In genomic region chr7:95690367-95690947, GRCh38 we compare ENCODE assay signal across 8 cellular contexts.
A peak's percentile ranks its signal among the peaks of the same experiment; 100 is the strongest.
DNase-seq lines count a peak whose midpoint lies in the region; TF ChIP-seq lines count a peak whose summit lies in the region.

No MANE protein-coding gene starts in this region.

- peak overlapping the region; percentile 20; the same call in 1 of the 2 replicates for H3K4me3 ChIP-seq in MM.1S (ENCODE audit: low read length)

- H3K9ac ChIP-seq in MM.1S (ENCODE audit: low read length), result no peak overlapping the region

- no peaks in the 10 kb centered on the region for H3K9me2 ChIP-seq in MM.1S (replicated peaks; ENCODE audit: insufficient read depth, low read length)

- H3K4me1 Mint-ChIP-seq in activated CD4-positive, alpha-beta T cell treated with anti-CD3 and anti-CD28 coated beads, Interleukin-2, amount 10 ng/mL, durations not matched to agents 7 days and 5 days, result peaks cover 4% of the 10 kb centered on the region
- peaks cover 10% of the 10 kb centered on the region for H3K4me1 Mint-ChIP-seq in nephron

- H3K27me3 Mint-ChIP-seq in activated CD4-positive, alpha-beta T cell treated with anti-CD3 and anti-CD28 coated beads, Interleukin-2, amount 10 ng/mL, durations not matched to agents 7 days and 5 days, result peaks cover 8% of the 10 kb centered on the region
- no peaks in the 10 kb centered on the region for H3K27me3 Mint-ChIP-seq in nephron (ENCODE audit: low read depth)

- DNase-seq in activated CD4-positive, alpha-beta T cell treated with anti-CD3 and anti-CD28 coated beads, Interleukin-2, amount 10 ng/mL, durations not matched to agents 7 days and 5 days, result peak; percentile 29
- no peak for DNase-seq in activated CD4-positive, alpha-beta T cell treated with anti-CD3 and anti-CD28 coated beads for 1 hour
- DNase-seq in HCEC 1CT (peak; percentile 36), MM.1S (peak; percentile 51), SHP77 treated with DMSO at 0.1 percent for 48 hours (lab: John Stamatoyannopoulos, UW) (peak; percentile 78), fibroblast of gingiva (ENCODE audit: low read depth) (peak; percentile 32)
- DNase-seq in stimulated activated CD4-positive, alpha-beta T cell treated with anti-CD3 and anti-CD28 coated beads, Interleukin-12 subunit alpha, Interleukin-12 subunit beta, amount 100 ng/mL, for 4 hours, result no peak

- H3K36me3 ChIP-seq in MM.1S (replicated peaks; ENCODE audit: insufficient read depth, low read length), result no peaks in the 10 kb centered on the region

- CTCF ChIA-PET in activated CD4-positive, alpha-beta T cell treated with anti-CD3 and anti-CD28 coated beads, Interleukin-2, amount 10 ng/mL, durations not matched to agents 7 days and 5 days (lab: Charles Lee), result interaction anchor here (0.5 to 2.3 kb wide), 8 partner anchors 11 to 393 kb away, joined by 3 to 7 read pairs (median 4); no protein-coding TSS in a partner anchor

- POLR2A ChIA-PET in activated CD4-positive, alpha-beta T cell treated with anti-CD3 and anti-CD28 coated beads, Interleukin-2, amount 10 ng/mL, durations not matched to agents 7 days and 5 days (lab: Charles Lee), result no interaction called here

- no peaks in the 10 kb centered on the region for H4K20me1 ChIP-seq in MM.1S (ENCODE audit: insufficient read depth, low read length)

- H3K4me3 Mint-ChIP-seq in activated CD4-positive, alpha-beta T cell treated with anti-CD3 and anti-CD28 coated beads, Interleukin-2, amount 10 ng/mL, durations not matched to agents 7 days and 5 days, result no peak overlapping the region
- peak overlapping the region; percentile 7 to 27 (median 9) for H3K4me3 Mint-ChIP-seq in nephron

- no peaks in the 10 kb centered on the region for H3K9me3 Mint-ChIP-seq in activated CD4-positive, alpha-beta T cell treated with anti-CD3 and anti-CD28 coated beads, Interleukin-2, amount 10 ng/mL, durations not matched to agents 7 days and 5 days
- no peaks in the 10 kb centered on the region for H3K9me3 Mint-ChIP-seq in nephron

- no peaks in the 10 kb centered on the region for H3K79me2 ChIP-seq in MM.1S (ENCODE audit: low read length)

- H3K27ac Mint-ChIP-seq in activated CD4-positive, alpha-beta T cell treated with anti-CD3 and anti-CD28 coated beads, Interleukin-2, amount 10 ng/mL, durations not matched to agents 7 days and 5 days, result no peak overlapping the region
- peak overlapping the region; percentile 20 to 57 (median 41) for H3K27ac Mint-ChIP-seq in nephron

- no peaks in the 10 kb centered on the region for H3K9me3 ChIP-seq in MM.1S (replicated peaks; ENCODE audit: insufficient read depth, low read length)

- peak; percentile 66 for TF ChIP-seq CTCF in MM.1S (IDR thresholded peaks at IDR 0.05; ENCODE audit: low read length)
- TF ChIP-seq CTCF in nephron (IDR thresholded peaks at IDR 0.05; ENCODE audit: unreplicated experiment in 3 of 3), result peak; percentile 67 to 78 (median 73)

- H2AFZ ChIP-seq in MM.1S (ENCODE audit: low read length), result peak overlapping the region; percentile 67

- no peaks in the 10 kb centered on the region for H3F3A ChIP-seq in MM.1S (ENCODE audit: insufficient read depth, low read length)

- no peak overlapping the region for H3K27ac ChIP-seq in MM.1S (ENCODE audit: low read length)

- no peaks in the 10 kb centered on the region for H3K36me3 Mint-ChIP-seq in activated CD4-positive, alpha-beta T cell treated with anti-CD3 and anti-CD28 coated beads, Interleukin-2, amount 10 ng/mL, durations not matched to agents 7 days and 5 days (ENCODE audit: low read depth)
- H3K36me3 Mint-ChIP-seq in nephron (ENCODE audit: low read depth), result no peaks in the 10 kb centered on the region

- peak overlapping the region; percentile 48; the same call in 1 of the 2 replicates for H3K4me2 ChIP-seq in MM.1S (ENCODE audit: low read depth, low read length)

- no peaks in the 10 kb centered on the region for H3K27me3 ChIP-seq in MM.1S (replicated peaks; ENCODE audit: insufficient read depth, low read length)

- H3K4me1 ChIP-seq in MM.1S (ENCODE audit: low read length), result no peaks in the 10 kb centered on the region

Comparison
In these comparisons a context has a peak if more than half of its experiments do, and no peak if none do; other contexts are left out.
1. DNase-seq: peak in activated CD4-positive, alpha-beta T cell treated with anti-CD3 and anti-CD28 coated beads, Interleukin-2, amount 10 ng/mL, durations not matched to agents 7 days and 5 days (single experiment), HCEC 1CT (single experiment), MM.1S (single experiment), SHP77 treated with DMSO at 0.1 percent for 48 hours (single experiment) and fibroblast of gingiva (single experiment); none in activated CD4-positive, alpha-beta T cell treated with anti-CD3 and anti-CD28 coated beads for 1 hour (single experiment) and stimulated activated CD4-positive, alpha-beta T cell treated with anti-CD3 and anti-CD28 coated beads, Interleukin-12 subunit alpha, Interleukin-12 subunit beta, amount 100 ng/mL, for 4 hours (single experiment).